In the genomic region with DNA sequence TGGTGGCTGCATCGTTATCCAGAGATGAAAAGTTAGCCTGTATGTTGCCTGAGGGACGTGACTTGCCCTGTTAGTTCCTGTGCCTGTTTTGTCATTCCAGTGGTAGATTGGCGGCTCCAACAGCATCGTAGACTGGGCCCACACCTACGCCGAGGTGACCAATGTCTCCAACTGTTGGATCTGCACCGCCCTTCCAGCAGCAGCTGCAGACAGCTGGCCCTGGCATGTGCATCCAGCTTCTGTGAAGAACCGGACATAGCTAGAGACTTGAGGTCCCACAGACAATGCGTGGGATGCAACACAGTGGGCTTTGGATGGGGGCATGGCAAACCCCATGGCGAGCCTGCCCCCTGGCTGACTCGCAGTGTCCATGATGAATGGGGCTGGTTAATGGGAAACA, we compare ENCODE assay signal across 29 cellular contexts.
"Had no signal": no experiment of that assay in that cellular context is flagged by ENCODE, and none has a peak within 500 bp of the region (broad histone marks: within the 10 kb centered on the region; RNA-seq: fewer than 3 reads in every experiment).

No MANE protein-coding gene starts in this region.

- FAIRE-seq: astrocyte had no signal

- H3K36me3 ChIP-seq: adrenal gland, breast epithelium, Peyer's patch had no signal

- H3K27ac ChIP-seq: adrenal gland, body of pancreas, breast epithelium, VCaP had no signal

- DNase-seq: activated B cell treated with CpG ODN at 0.5 μM for 24 hours; activated CD4-positive, alpha-beta memory T cell treated with anti-CD3 and anti-CD28 coated beads for 36 hours; activated CD4-positive, alpha-beta T cell treated with anti-CD3 and anti-CD28 coated beads for 4 hours; activated CD4-positive, alpha-beta T cell treated with anti-CD3 and anti-CD28 coated beads, Interleukin-2, amount 50 U/mL, for 1 hour; activated CD4-positive, CD25-positive, alpha-beta regulatory T cell treated with anti-CD3 and anti-CD28 coated beads, Interleukin-2, amount 50 U/mL, for 72 hours; activated CD8-positive, alpha-beta memory T cell treated with anti-CD3 and anti-CD28 coated beads, Interleukin-2, amount 50 U/mL, for 4 hours; activated gamma-delta T cell treated with Interleukin-2 at 50 U/mL for 16 hours; activated naive CD4-positive, alpha-beta T cell treated with anti-CD3 and anti-CD28 coated beads for 36 hours; activated T-cell treated with anti-CD3 and anti-CD28 coated beads for 4 hours; activated T-cell treated with anti-CD3 and anti-CD28 coated beads, Interleukin-2, amount 50 U/mL, for 4 hours; Karpas-422; KBM-7; NCI-H1105; NCI-H1417 treated with DMSO at 0.1 percent for 48 hours; NCI-H187 treated with DMSO at 0.1 percent for 48 hours; NCI-H2171 treated with DMSO at 0.1 percent for 48 hours; NCI-H345; NCI-H524 treated with DMSO at 0.1 percent for 48 hours; RPMI8226; SW 1271; T-helper 1 cell; T-helper 2 cell; T-helper 9 cell had no signal

- H3K27me3 ChIP-seq: adrenal gland, body of pancreas, breast epithelium, Peyer's patch had no signal

- H3K9me3 ChIP-seq: adrenal gland, body of pancreas, breast epithelium, Peyer's patch had no signal

- H3K4me3 ChIP-seq: adrenal gland, body of pancreas, breast epithelium, Peyer's patch had no signal
